In genomic region chr12:78470354-78471195, GRCh38 we compare ENCODE assay signal across 8 cellular contexts.
DNase-seq lines count a peak whose midpoint lies in the region; ATAC-seq and TF ChIP-seq lines count a peak whose summit lies in the region.

No MANE protein-coding gene starts in this region.

- H3K27me3 Mint-ChIP-seq in H9 (ENCODE audit: low read depth) (no peaks in the 10 kb centered on the region), nephron (ENCODE audit: low read depth) (no peaks in the 10 kb centered on the region)

- no peak overlapping the region for H3K4ac ChIP-seq in H9 (ENCODE audit: low read depth, low read length)

- no peak overlapping the region for H2BK5ac ChIP-seq in H9 (ENCODE audit: insufficient read length, low read length)

- no peak overlapping the region for H2AFZ ChIP-seq in H9 (ENCODE audit: low read length)

- H3K14ac ChIP-seq in H9 (ENCODE audit: insufficient read depth, low read length), result no peak overlapping the region

- H2BK15ac ChIP-seq in H9 (ENCODE audit: low read depth, low read length), result no peak overlapping the region

- no peak overlapping the region for H2BK20ac ChIP-seq in H9 (ENCODE audit: low read depth, low read length, poor library complexity, severe bottlenecking)

- no peak overlapping the region for H4K8ac ChIP-seq in H9 (replicated peaks; ENCODE audit: insufficient read length, low read depth, low read length)

- no peak overlapping the region for H3K4me2 ChIP-seq in H9 (ENCODE audit: insufficient read depth, insufficient read length, low read length)

- no peaks in the 10 kb centered on the region for H3K79me2 ChIP-seq in H9 (ENCODE audit: insufficient read depth, low read length)

- H2BK12ac ChIP-seq in H9 (ENCODE audit: insufficient read length, low read depth, low read length), result no peak overlapping the region

- H3K4me3 ChIP-seq in cardiac fibroblast (replicated peaks in 1 of 2; ENCODE audit: low read depth in 2 of 2, low read length in 2 of 2), result no peak overlapping the region

- no peak overlapping the region for H2BK120ac ChIP-seq in H9 (ENCODE audit: low read depth, low read length, poor library complexity, severe bottlenecking)

- H3K56ac ChIP-seq in H9 (ENCODE audit: insufficient read length, low read depth, low read length), result no peak overlapping the region

- ATAC-seq in stimulated activated effector memory CD8-positive, alpha-beta T cell treated with anti-CD3 and anti-CD28 coated beads, Interleukin-12 subunit alpha, Interleukin-12 subunit beta, amount 100 ng/mL, for 72 hours, result no peak

- no peak overlapping the region for H4K5ac ChIP-seq in H9 (ENCODE audit: insufficient read length, low read depth, low read length)

- H3K9me3 Mint-ChIP-seq in H9 (no peaks in the 10 kb centered on the region), nephron (no peaks in the 10 kb centered on the region)
- H3K9me3 Mint-ChIP-seq in stimulated activated effector memory CD8-positive, alpha-beta T cell treated with anti-CD3 and anti-CD28 coated beads, Interleukin-12 subunit alpha, Interleukin-12 subunit beta, amount 100 ng/mL, for 72 hours, result peaks cover 14% of the 10 kb centered on the region

- no CpG with 5 or more reads among the region's 3 CpGs for WGBS in H9 (ENCODE audit: extremely low coverage, insufficient read length, low lambda C conversion rate)

- H3K27ac ChIP-seq in H9 (ENCODE audit: insufficient read length, low read depth, low read length), result no peak overlapping the region

- H3K18ac ChIP-seq in H9 (ENCODE audit: insufficient read length, low read depth, low read length), result no peak overlapping the region

- no peak overlapping the region for H3T11ph ChIP-seq in H9 (ENCODE audit: low read length)

- H3K23ac ChIP-seq in H9 (ENCODE audit: insufficient read length, low read depth, low read length), result no peak overlapping the region

- no peak overlapping the region for H3K4me3 Mint-ChIP-seq in H9
- H3K4me3 Mint-ChIP-seq in nephron, result no peak overlapping the region
- H3K4me3 Mint-ChIP-seq in stimulated activated effector memory CD8-positive, alpha-beta T cell treated with anti-CD3 and anti-CD28 coated beads, Interleukin-12 subunit alpha, Interleukin-12 subunit beta, amount 100 ng/mL, for 72 hours, result no peak overlapping the region

- no peaks in the 10 kb centered on the region for H4K20me1 ChIP-seq in H9 (ENCODE audit: control insufficient read depth, insufficient read depth, insufficient read length)

- DNase-seq in D341Med (ENCODE audit: low spot score) (peak; percentile 52), H9 (peak; percentile 49), NCI-H2227 treated with DMSO at 0.1 percent for 48 hours (lab: John Stamatoyannopoulos, UW) (peak; percentile 35), cardiac fibroblast (ENCODE audit: low read depth in 2 of 2) (peak; percentile 49 to 68), KG1 (lab: John Stamatoyannopoulos, UW) (no peak), SIG-M5 (lab: John Stamatoyannopoulos, UW) (no peak)
- no peak for DNase-seq in stimulated activated effector memory CD8-positive, alpha-beta T cell treated with anti-CD3 and anti-CD28 coated beads, Interleukin-12 subunit alpha, Interleukin-12 subunit beta, amount 100 ng/mL, for 72 hours (ENCODE audit: low spot score in 2 of 2)

- H3K36me3 Mint-ChIP-seq in H9 (ENCODE audit: insufficient read depth in 1 of 3, low read depth in 3 of 3), result no peaks in the 10 kb centered on the region
- no peaks in the 10 kb centered on the region for H3K36me3 Mint-ChIP-seq in nephron (ENCODE audit: low read depth)
- H3K36me3 Mint-ChIP-seq in stimulated activated effector memory CD8-positive, alpha-beta T cell treated with anti-CD3 and anti-CD28 coated beads, Interleukin-12 subunit alpha, Interleukin-12 subunit beta, amount 100 ng/mL, for 72 hours, result no peaks in the 10 kb centered on the region

- no peaks in the 10 kb centered on the region for H3K23me2 ChIP-seq in H9 (ENCODE audit: insufficient read length, low read depth, low read length, poor library complexity, severe bottlenecking)

- TF ChIP-seq CTCF in H9 (conservative IDR thresholded peaks at IDR 0.05) (peak; percentile 75), cardiac fibroblast (IDR thresholded peaks at IDR 0.05; ENCODE audit: low read depth, low read length) (peak; percentile 68), nephron (IDR thresholded peaks at IDR 0.05; ENCODE audit: unreplicated experiment in 3 of 3) (peak; percentile 40 to 58 (median 55))

- H4K91ac ChIP-seq in H9 (ENCODE audit: insufficient read length, low read depth, low read length), result no peak overlapping the region

- H3K79me1 ChIP-seq in H9 (ENCODE audit: insufficient read depth, low read depth, low read length, poor library complexity, severe bottlenecking), result no peaks in the 10 kb centered on the region

- H2AK5ac ChIP-seq in H9 (ENCODE audit: insufficient read length, low read length), result no peak overlapping the region

- no peaks in the 10 kb centered on the region for H3K9me3 ChIP-seq in H9 (ENCODE audit: control insufficient read depth, low read depth, low read length)

- H3K4me1 Mint-ChIP-seq in H9, result peaks cover 2 to 3% of the 10 kb centered on the region in 2 experiments
- no peaks in the 10 kb centered on the region for H3K4me1 Mint-ChIP-seq in nephron
- no peaks in the 10 kb centered on the region for H3K4me1 Mint-ChIP-seq in stimulated activated effector memory CD8-positive, alpha-beta T cell treated with anti-CD3 and anti-CD28 coated beads, Interleukin-12 subunit alpha, Interleukin-12 subunit beta, amount 100 ng/mL, for 72 hours

- H3K4me1 ChIP-seq in H9 (ENCODE audit: insufficient read depth, low read length), result no peaks in the 10 kb centered on the region

- no peak overlapping the region for H3K9ac ChIP-seq in H9 (ENCODE audit: extremely low read depth, insufficient read length, low read length)

- no peak overlapping the region for H3K27ac Mint-ChIP-seq in H9
- no peak overlapping the region for H3K27ac Mint-ChIP-seq in nephron
- no peak overlapping the region for H3K27ac Mint-ChIP-seq in stimulated activated effector memory CD8-positive, alpha-beta T cell treated with anti-CD3 and anti-CD28 coated beads, Interleukin-12 subunit alpha, Interleukin-12 subunit beta, amount 100 ng/mL, for 72 hours

- no peaks in the 10 kb centered on the region for H3K27me3 ChIP-seq in H9 (ENCODE audit: insufficient read depth, low read length)

Comparison
In these comparisons a context has a peak if more than half of its experiments do, and no peak if none do; other contexts are left out.
1. DNase-seq: peak in D341Med (single experiment), H9 (single experiment), NCI-H2227 treated with DMSO at 0.1 percent for 48 hours (single experiment) and cardiac fibroblast (2 of 2); none in KG1 (single experiment), stimulated activated effector memory CD8-positive, alpha-beta T cell treated with anti-CD3 and anti-CD28 coated beads, Interleukin-12 subunit alpha, Interleukin-12 subunit beta, amount 100 ng/mL, for 72 hours (0 of 2) and SIG-M5 (single experiment).
2. Peak in every context shown above with its lines, with median percentiles within 50 percentile points of each other: CTCF ChIP-seq.